In the genomic region with DNA sequence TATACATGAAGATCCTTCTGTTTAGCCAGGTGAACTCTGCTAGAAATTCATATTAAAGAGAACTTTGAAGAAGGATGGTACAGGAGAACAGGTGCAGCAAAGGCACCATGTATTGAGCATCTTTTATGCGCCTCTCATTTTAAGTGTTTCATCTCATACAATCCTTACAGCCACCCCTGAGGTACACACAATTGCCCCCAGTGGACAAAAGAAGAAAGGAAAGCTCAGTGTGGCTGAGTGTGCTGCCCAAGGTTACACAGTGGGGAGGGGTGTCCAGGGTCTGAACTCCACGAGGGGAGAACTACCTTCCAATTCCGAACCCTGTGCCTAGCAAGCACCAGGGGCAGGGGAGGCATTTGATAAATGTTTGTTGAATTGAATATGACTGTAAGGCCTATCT, we compare ENCODE assay signal across 14 cellular contexts.
DNase-seq lines count a peak whose midpoint lies in the region; ATAC-seq and TF ChIP-seq lines count a peak whose summit lies in the region.
"Had no signal": no experiment of that assay in that cellular context is flagged by ENCODE, and none has a peak within 500 bp of the region (broad histone marks: within the 10 kb centered on the region; RNA-seq: fewer than 3 reads in every experiment).

No MANE protein-coding gene starts in this region.

- TF ChIP-seq CTCF in A673 (conservative IDR thresholded peaks at IDR 0.05; ENCODE audit: low read depth, low read length) (0 out of 2 replicates have a peak, but pooled peaks have one; percentile 21), choroid plexus epithelial cell (conservative IDR thresholded peaks at IDR 0.05; ENCODE audit: low read depth, low read length) (peak; percentile 32)

- peaks cover 23 to 39% of the 10 kb centered on the region in 2 donors for H3K27me3 Mint-ChIP-seq in effector memory CD8-positive, alpha-beta T cell
- H3K27me3 Mint-ChIP-seq: B cell had no signal

- no peak overlapping the region for H3K27ac Mint-ChIP-seq in effector memory CD8-positive, alpha-beta T cell
- H3K27ac Mint-ChIP-seq: B cell had no signal

- H3K4me1 ChIP-seq in A673 (ENCODE audit: insufficient read depth, low read length, poor library complexity, severe bottlenecking), result no peaks in the 10 kb centered on the region
- H3K4me1 ChIP-seq: sigmoid colon had no signal

- H3K36me3 Mint-ChIP-seq in effector memory CD8-positive, alpha-beta T cell (ENCODE audit: insufficient read depth), result no peaks in the 10 kb centered on the region

- no TSS peak for BruUV-seq in A673 (replicated peaks; lab: Mats Ljungman, UMichigan)

- H3K27ac ChIP-seq in A673 (ENCODE audit: low read depth, low read length, poor library complexity, severe bottlenecking), result no peak overlapping the region
- H3K27ac ChIP-seq: sigmoid colon had no signal

- no peak overlapping the region for H3K4me3 ChIP-seq in A673 (ENCODE audit: low read depth, low read length, poor library complexity, severe bottlenecking)
- no peak overlapping the region for H3K4me3 ChIP-seq in choroid plexus epithelial cell (ENCODE audit: low read depth, low read length)
- H3K4me3 ChIP-seq: sigmoid colon had no signal

- DNase-seq in A673 (ENCODE audit: low spot score), result no peak
- DNase-seq in HuH-7 (ENCODE audit: low spot score), result peak; percentile 42
- DNase-seq in choroid plexus epithelial cell (ENCODE audit: low read depth), result no peak
- DNase-seq in stimulated activated CD4-positive, alpha-beta T cell treated with anti-CD3 and anti-CD28 coated beads, Interleukin-4, amount 100 ng/mL, for 1 hour, result no peak
- DNase-seq in effector memory CD8-positive, alpha-beta T cell, result no peak
- no peak for DNase-seq in COLO829 (ENCODE audit: low spot score)
- no peak for DNase-seq in medulla oblongata (ENCODE audit: extremely low spot score)
- DNase-seq: activated T-cell treated with anti-CD3 and anti-CD28 coated beads, Interleukin-2, amount 50 U/mL, for 4 hours; central memory CD4-positive, alpha-beta T cell; midbrain; NCI-H1105 treated with DMSO at 0.1 percent for 48 hours; sigmoid colon had no signal

- H3K36me3 ChIP-seq in A673 (ENCODE audit: insufficient read depth, low read length, poor library complexity, severe bottlenecking), result no peaks in the 10 kb centered on the region
- H3K36me3 ChIP-seq: sigmoid colon had no signal

- no peaks in the 10 kb centered on the region for H3K9me3 ChIP-seq in A673 (ENCODE audit: low read depth, low read length, poor library complexity, severe bottlenecking)
- H3K9me3 ChIP-seq: sigmoid colon had no signal

- intact Hi-C loops in A673 (cut with micrococcal nuclease; ENCODE audit: unreplicated experiment), result no loop called here

- CTCF ChIA-PET in A673 (lab: Charles Lee), result no interaction called here

- POLR2A ChIA-PET in A673 (lab: Charles Lee; ENCODE audit: low non-redundant PET), result no interaction called here

- peak; percentile 53 for ATAC-seq in GM18868 (IDR thresholded peaks at IDR 0.05; ENCODE audit: unreplicated experiment)
- ATAC-seq in effector memory CD8-positive, alpha-beta T cell (replicated peaks), result no peak
- ATAC-seq: activated T-cell treated with anti-CD3 and anti-CD28 coated beads, Interleukin-2, amount 50 U/mL, for 4 hours had no signal

- H3K27me3 ChIP-seq in A673 (replicated peaks; ENCODE audit: insufficient read depth, low read depth, low read length, poor library complexity), result peaks cover 9% of the 10 kb centered on the region
- H3K27me3 ChIP-seq: sigmoid colon had no signal

- H3K4me3 Mint-ChIP-seq in effector memory CD8-positive, alpha-beta T cell, result no peak overlapping the region
- H3K4me3 Mint-ChIP-seq: activated T-cell treated with anti-CD3 and anti-CD28 coated beads, Interleukin-2, amount 50 U/mL, for 4 hours; B cell had no signal

- H3K4me1 Mint-ChIP-seq in effector memory CD8-positive, alpha-beta T cell (ENCODE audit: low read depth in 2 of 2), result no peaks in the 10 kb centered on the region

- H3K9me3 Mint-ChIP-seq in effector memory CD8-positive, alpha-beta T cell, result peaks cover 0 to 6% of the 10 kb centered on the region in 2 donors
- H3K9me3 Mint-ChIP-seq: activated T-cell treated with anti-CD3 and anti-CD28 coated beads, Interleukin-2, amount 50 U/mL, for 4 hours had no signal
